12 cellular contexts compared by ENCODE assay signal in the genomic region with DNA sequence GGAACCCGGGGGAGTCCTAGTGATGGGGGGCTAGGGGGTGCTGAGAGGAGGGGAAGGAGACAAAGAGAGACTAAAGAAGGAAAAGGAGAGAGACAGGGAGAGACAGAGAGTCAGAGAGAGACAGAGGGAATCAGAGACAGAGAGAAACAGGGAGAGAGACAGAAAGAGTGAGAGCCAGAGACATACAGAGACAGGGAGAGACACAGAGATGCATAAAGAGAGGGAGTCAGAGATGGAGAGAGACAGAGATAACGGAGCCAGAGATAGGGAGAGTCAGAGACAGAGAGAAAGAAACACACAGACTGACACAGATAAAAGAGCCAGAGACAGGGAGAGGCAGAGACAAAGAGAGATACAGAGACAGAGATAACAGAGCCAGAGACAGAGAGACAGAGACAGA. TPM values are rescaled to one million over a fixed set of nuclear protein-coding genes. Genes with fewer than 3 reads are reported as not detected.
DNase-seq lines count a peak whose midpoint lies in the region; ATAC-seq and TF ChIP-seq lines count a peak whose summit lies in the region.
"Had no signal": no experiment of that assay in that cellular context is flagged by ENCODE, and none has a peak within 500 bp of the region (broad histone marks: within the 10 kb centered on the region; RNA-seq: fewer than 3 reads in every experiment).

No MANE protein-coding gene starts in this region.

- TF ChIP-seq POLR2A in ovary (IDR thresholded peaks at IDR 0.05) (no peak), suprapubic skin (IDR thresholded peaks at IDR 0.05) (no peak)

- H3K9ac ChIP-seq in BLaER1 treated with 17β-estradiol and CSF1 and Interleukin-3, amounts not matched to agents 10 nM and 100 nM, result peak overlapping the region; percentile 41 to 99 (median 95); a peak in 18 of 22 replicates

- H3K36me3 Mint-ChIP-seq in activated T-helper 2 cell treated with anti-CD3 and anti-CD28 coated beads, Interferon-gamma antibody, Interleukin-2, Interleukin-4, amounts not matched to agents 10 μg/mL and 5 μg/mL and 100 μg/mL, durations not matched to agents 14 hours and 24 hours and 36 hours (ENCODE audit: low read depth), result no peaks in the 10 kb centered on the region
- H3K36me3 Mint-ChIP-seq in naive B cell, result no peaks in the 10 kb centered on the region

- H3K4me3 Mint-ChIP-seq in activated T-helper 2 cell treated with anti-CD3 and anti-CD28 coated beads, Interferon-gamma antibody, Interleukin-2, Interleukin-4, amounts not matched to agents 10 μg/mL and 5 μg/mL and 100 μg/mL, durations not matched to agents 14 hours and 24 hours and 36 hours (ENCODE audit: low read depth), result peak overlapping the region; percentile 85
- H3K4me3 Mint-ChIP-seq in naive B cell, result peak overlapping the region in 6 of 8 donors; percentile 17 to 92 (median 77)

- H3K4me1 ChIP-seq in BLaER1 treated with 17β-estradiol and CSF1 and Interleukin-3, amounts not matched to agents 10 nM and 100 nM, result peaks cover 37 to 64% (median 57%) of the 10 kb centered on the region in 10 experiments
- peaks cover 6% of the 10 kb centered on the region for H3K4me1 ChIP-seq in ovary (ENCODE audit: insufficient read depth)
- H3K4me1 ChIP-seq in suprapubic skin, result peaks cover 34% of the 10 kb centered on the region

- WGBS in ovary, 3 donors, result 44 to 65% (median 60%) methylated on average over 2 of the region's 2 CpGs
- 70% methylated on average over 2 of the region's 2 CpGs for WGBS in suprapubic skin

- H3K4me2 ChIP-seq in BLaER1 treated with 17β-estradiol and CSF1 and Interleukin-3, amounts not matched to agents 10 nM and 100 nM, result peak overlapping the region; percentile 81 to 99 (median 97)

- no peak for DNase-seq in activated T-helper 2 cell treated with anti-CD3 and anti-CD28 coated beads, Interferon-gamma antibody, Interleukin-2, Interleukin-4, amounts not matched to agents 10 μg/mL and 5 μg/mL and 100 μg/mL, durations not matched to agents 14 hours and 24 hours and 36 hours (ENCODE audit: low spot score)
- DNase-seq in naive B cell, result no peak
- no peak for DNase-seq in ovary
- DNase-seq in Right ventricle myocardium superior, result no peak
- DNase-seq in kidney tubule cell (ENCODE audit: low spot score), result no peak
- DNase-seq in suprapubic skin (ENCODE audit: low spot score in 2 of 2), result no peak
- DNase-seq: activated CD4-positive, alpha-beta T cell treated with anti-CD3 and anti-CD28 coated beads for 36 hours; activated T-cell treated with anti-CD3 and anti-CD28 coated beads, Interleukin-2, amount 50 U/mL, for 72 hours; effector CD8-positive, alpha-beta T cell; NCI-H2227 treated with DMSO at 0.1 percent for 48 hours had no signal

- H3K4me1 Mint-ChIP-seq in activated T-helper 2 cell treated with anti-CD3 and anti-CD28 coated beads, Interferon-gamma antibody, Interleukin-2, Interleukin-4, amounts not matched to agents 10 μg/mL and 5 μg/mL and 100 μg/mL, durations not matched to agents 14 hours and 24 hours and 36 hours (ENCODE audit: low read depth), result peaks cover 23% of the 10 kb centered on the region
- peaks cover 45 to 56% (median 51%) of the 10 kb centered on the region in 3 donors for H3K4me1 Mint-ChIP-seq in naive B cell

- TF ChIP-seq EP300 in ovary (IDR thresholded peaks at IDR 0.05) (no peak), suprapubic skin (IDR thresholded peaks at IDR 0.05) (no peak)

- ATAC-seq in naive B cell (ENCODE audit: low read depth in 2 of 2), result no peak
- ATAC-seq in Right ventricle myocardium superior (ENCODE audit: poor library complexity), result no peak
- ATAC-seq: activated CD4-positive, alpha-beta T cell treated with anti-CD3 and anti-CD28 coated beads for 36 hours; activated T-cell treated with anti-CD3 and anti-CD28 coated beads, Interleukin-2, amount 50 U/mL, for 72 hours had no signal

- intact Hi-C loops in activated T-helper 2 cell treated with anti-CD3 and anti-CD28 coated beads, Interferon-gamma antibody, Interleukin-2, Interleukin-4, amounts not matched to agents 10 μg/mL and 5 μg/mL and 100 μg/mL, durations not matched to agents 14 hours and 24 hours and 36 hours (cut with micrococcal nuclease), result no loop called here
- intact Hi-C loops in ovary (cut with DNase I) (no loop called here), Right ventricle myocardium superior (cut with DNase I) (no loop called here)

- H3K9me3 Mint-ChIP-seq in activated T-helper 2 cell treated with anti-CD3 and anti-CD28 coated beads, Interferon-gamma antibody, Interleukin-2, Interleukin-4, amounts not matched to agents 10 μg/mL and 5 μg/mL and 100 μg/mL, durations not matched to agents 14 hours and 24 hours and 36 hours, result no peaks in the 10 kb centered on the region
- H3K9me3 Mint-ChIP-seq in naive B cell, result peaks cover 0 to 5% (median 0%) of the 10 kb centered on the region in 7 donors
- H3K9me3 Mint-ChIP-seq: activated T-cell treated with anti-CD3 and anti-CD28 coated beads, Interleukin-2, amount 50 U/mL, for 72 hours had no signal

- TF ChIP-seq CTCF in ovary (IDR thresholded peaks at IDR 0.05) (no peak), suprapubic skin (IDR thresholded peaks at IDR 0.05) (no peak)

- H3K4me3 ChIP-seq in BLaER1 treated with 17β-estradiol and CSF1 and Interleukin-3, amounts not matched to agents 10 nM and 100 nM, result peak overlapping the region in 7 of 10 experiments; percentile 33 to 100 (median 97); a peak in 11 of 20 replicates
- H3K4me3 ChIP-seq in GM08714 (ENCODE audit: low read length) (peak overlapping the region; percentile 95; the same call in 1 of the 2 replicates), ovary (no peak overlapping the region), suprapubic skin (no peak overlapping the region)

- peaks cover 0 to under 1% (median under 1%) of the 10 kb centered on the region in 11 experiments; a peak in 8 of 22 replicates for H3K36me3 ChIP-seq in BLaER1 treated with 17β-estradiol and CSF1 and Interleukin-3, amounts not matched to agents 10 nM and 100 nM
- no peaks in the 10 kb centered on the region for H3K36me3 ChIP-seq in ovary
- no peaks in the 10 kb centered on the region for H3K36me3 ChIP-seq in suprapubic skin

- H3K27ac ChIP-seq in BLaER1 treated with 17β-estradiol and CSF1 and Interleukin-3, amounts not matched to agents 10 nM and 100 nM, result peak overlapping the region; percentile 78 to 97 (median 90); a peak in 20 of 22 replicates
- H3K27ac ChIP-seq in ovary (no peak overlapping the region), suprapubic skin (no peak overlapping the region)

- peaks cover 27% of the 10 kb centered on the region for H3K27me3 Mint-ChIP-seq in activated T-helper 2 cell treated with anti-CD3 and anti-CD28 coated beads, Interferon-gamma antibody, Interleukin-2, Interleukin-4, amounts not matched to agents 10 μg/mL and 5 μg/mL and 100 μg/mL, durations not matched to agents 14 hours and 24 hours and 36 hours (ENCODE audit: low read depth)
- peaks cover 25 to 47% (median 45%) of the 10 kb centered on the region in 3 donors for H3K27me3 Mint-ChIP-seq in naive B cell

- peaks cover 5 to 27% (median 13%) of the 10 kb centered on the region in 11 experiments; a peak in 14 of 22 replicates for H4K20me1 ChIP-seq in BLaER1 treated with 17β-estradiol and CSF1 and Interleukin-3, amounts not matched to agents 10 nM and 100 nM

- H3K27me3 ChIP-seq in BLaER1 treated with 17β-estradiol and CSF1 and Interleukin-3, amounts not matched to agents 10 nM and 100 nM, result no peaks in the 10 kb centered on the region
- H3K27me3 ChIP-seq in ovary (no peaks in the 10 kb centered on the region), suprapubic skin (peaks cover 14% of the 10 kb centered on the region)

- no peak overlapping the region for H3K27ac Mint-ChIP-seq in activated T-helper 2 cell treated with anti-CD3 and anti-CD28 coated beads, Interferon-gamma antibody, Interleukin-2, Interleukin-4, amounts not matched to agents 10 μg/mL and 5 μg/mL and 100 μg/mL, durations not matched to agents 14 hours and 24 hours and 36 hours
- H3K27ac Mint-ChIP-seq in naive B cell, result peak overlapping the region in 1 of 6 donors; percentile 83
- H3K27ac Mint-ChIP-seq: activated CD4-positive, alpha-beta T cell treated with anti-CD3 and anti-CD28 coated beads for 36 hours had no signal

- H3K9me3 ChIP-seq in BLaER1 treated with 17β-estradiol and CSF1 and Interleukin-3, amounts not matched to agents 10 nM and 100 nM (replicated peaks in 1 of 11), result no peaks in the 10 kb centered on the region
- no peaks in the 10 kb centered on the region for H3K9me3 ChIP-seq in ovary
- H3K9me3 ChIP-seq in suprapubic skin, result no peaks in the 10 kb centered on the region

RNA-seq across cellular contexts. Expression of gene TNFSF9, which starts 1.5 kb away (rescaled TPM):
- total RNA-seq in activated T-helper 2 cell treated with anti-CD3 and anti-CD28 coated beads, Interferon-gamma antibody, Interleukin-2, Interleukin-4, amounts not matched to agents 10 μg/mL and 5 μg/mL and 100 μg/mL, durations not matched to agents 14 hours and 24 hours and 36 hours, result 6.9 and 7.4 TPM in 2 replicates
- polyA plus RNA-seq in naive B cell (ENCODE audit: low read depth in 6 of 6) (1 to 10 TPM in 3 of 6 donors, under 1 TPM in 3; 0.67 to 6.7 (median 1.1) TPM), ovary (under 1 TPM; 0.10 to 0.17 TPM)
- total RNA-seq in ovary (1 to 10 TPM in 1 of 7 donors, under 1 TPM in 5, not detected in 1; 0.12 to 1.1 (median 0.44) TPM), Right ventricle myocardium superior (0.51 TPM), suprapubic skin (1 to 10 TPM; 1.0 to 2.9 (median 1.7) TPM)

RNA-seq across cellular contexts. Expression of gene TUBB4A, which starts 27.2 kb away (rescaled TPM):
- 7.9 and 11.3 TPM in 2 replicates for total RNA-seq in activated T-helper 2 cell treated with anti-CD3 and anti-CD28 coated beads, Interferon-gamma antibody, Interleukin-2, Interleukin-4, amounts not matched to agents 10 μg/mL and 5 μg/mL and 100 μg/mL, durations not matched to agents 14 hours and 24 hours and 36 hours
- polyA plus RNA-seq in naive B cell (ENCODE audit: low read depth in 6 of 6) (1 to 10 TPM in 5 of 6 donors, under 1 TPM in 1; 0.89 to 5.9 (median 2.3) TPM), ovary (10 to 100 TPM in 1 of 2 donors, under 1 TPM in 1; 0.92 to 47.1 TPM)
- total RNA-seq in ovary (1 to 10 TPM in 3 of 7 donors, under 1 TPM in 2, not detected in 2; 0.88 to 6.4 (median 3.2) TPM), Right ventricle myocardium superior (10.8 TPM), suprapubic skin (10 to 100 TPM in 1 of 4 donors, 1 to 10 TPM in 3; 2.1 to 13.9 (median 3.4) TPM)

RNA-seq across cellular contexts. Expression of gene DENND1C, which starts 47.8 kb away (rescaled TPM):
- 64.3 and 70.0 TPM in 2 replicates for total RNA-seq in activated T-helper 2 cell treated with anti-CD3 and anti-CD28 coated beads, Interferon-gamma antibody, Interleukin-2, Interleukin-4, amounts not matched to agents 10 μg/mL and 5 μg/mL and 100 μg/mL, durations not matched to agents 14 hours and 24 hours and 36 hours
- 10 to 100 TPM; 36.5 to 72.3 (median 39.3) TPM for polyA plus RNA-seq in naive B cell (ENCODE audit: low read depth in 6 of 6)
- total RNA-seq in ovary, result 1 to 10 TPM in 3 of 7 donors, under 1 TPM in 4; 0.72 to 2.3 (median 1.00) TPM
- 1 to 10 TPM in 1 of 2 donors, under 1 TPM in 1; 0.63 to 1.2 TPM for polyA plus RNA-seq in ovary
- total RNA-seq in Right ventricle myocardium superior, result 0.35 TPM
- total RNA-seq in suprapubic skin, result 1 to 10 TPM in 3 of 4 donors, under 1 TPM in 1; 0.23 to 3.7 (median 1.5) TPM

Comparison
In these comparisons a context has a peak if more than half of its experiments do, and no peak if none do; other contexts are left out.
1. H3K27ac ChIP-seq: peak in BLaER1 treated with 17β-estradiol and CSF1 and Interleukin-3, amounts not matched to agents 10 nM and 100 nM (11 of 11); none in ovary (0 of 2) and suprapubic skin (single experiment).
2. H3K4me3 ChIP-seq: peak in BLaER1 treated with 17β-estradiol and CSF1 and Interleukin-3, amounts not matched to agents 10 nM and 100 nM (7 of 10) and GM08714 (single experiment); none in ovary (single experiment) and suprapubic skin (single experiment).
3. RNA of gene DENND1C, which starts 47.8 kb away (total RNA-seq): 64.3 to 70.0 TPM in activated T-helper 2 cell treated with anti-CD3 and anti-CD28 coated beads, Interferon-gamma antibody, Interleukin-2, Interleukin-4, amounts not matched to agents 10 μg/mL and 5 μg/mL and 100 μg/mL, durations not matched to agents 14 hours and 24 hours and 36 hours; 0.23 to 3.7 TPM in suprapubic skin, 0.72 to 2.3 TPM in ovary and 0.35 TPM in Right ventricle myocardium superior (single experiment); every median in the first group is over 10 times any median in the second.